ENCODE assay signal across 25 cellular contexts in genomic region chr1:228303596-228303995, GRCh38.
DNase-seq lines count a peak whose midpoint lies in the region; ATAC-seq and TF ChIP-seq lines count a peak whose summit lies in the region.
"Had no signal": no experiment of that assay in that cellular context is flagged by ENCODE, and none has a peak within 500 bp of the region (broad histone marks: within the 10 kb centered on the region; RNA-seq: fewer than 3 reads in every experiment).

No MANE protein-coding gene starts in this region.

- intact Hi-C loops in Right ventricle myocardium inferior (cut with DNase I) (no loop called here), gastrocnemius medialis (cut with DNase I; ENCODE audit: low total_unique reads) (no loop called here)

- H3K27ac ChIP-seq in right atrium auricular region: no peak overlapping the region
- H3K27ac ChIP-seq in gastrocnemius medialis: peak overlapping the region in 3 of 4 donors; percentile 50 to 70 (median 51)
- H3K27ac ChIP-seq in endodermal cell (ENCODE audit: low read depth, low read length): no peak overlapping the region
- H3K27ac ChIP-seq: BLaER1, PC-9 had no signal

- H3K9me3 Mint-ChIP-seq in glutamatergic neuron (ENCODE audit: unreplicated experiment): peaks cover 17% of the 10 kb centered on the region
- H3K9me3 Mint-ChIP-seq in endodermal cell: peaks cover 60% of the 10 kb centered on the region

- H3K27ac Mint-ChIP-seq in glutamatergic neuron (ENCODE audit: unreplicated experiment): no peak overlapping the region
- no peak overlapping the region for H3K27ac Mint-ChIP-seq in endodermal cell
- H3K27ac Mint-ChIP-seq: CD4-positive, CD25-positive, alpha-beta regulatory T cell; HFFc6 had no signal

- H3K27me3 ChIP-seq in right atrium auricular region: no peaks in the 10 kb centered on the region
- H3K27me3 ChIP-seq in BE2C: no peaks in the 10 kb centered on the region; the same call in 1 of the 2 replicates
- no peaks in the 10 kb centered on the region for H3K27me3 ChIP-seq in gastrocnemius medialis
- H3K27me3 ChIP-seq in endodermal cell (ENCODE audit: control insufficient read depth, insufficient read depth, low read length, poor library complexity, severe bottlenecking): no peaks in the 10 kb centered on the region
- H3K27me3 ChIP-seq: BLaER1, MG63 had no signal

- no peaks in the 10 kb centered on the region for H3K4me1 ChIP-seq in right atrium auricular region
- no peaks in the 10 kb centered on the region for H3K4me1 ChIP-seq in BE2C
- H3K4me1 ChIP-seq in gastrocnemius medialis: no peaks in the 10 kb centered on the region
- H3K4me1 ChIP-seq in endodermal cell (ENCODE audit: control insufficient read depth, insufficient read depth, low read length): no peaks in the 10 kb centered on the region
- H3K4me1 ChIP-seq: HAP-1 had no signal

- TF ChIP-seq POLR2A in gastrocnemius medialis (IDR thresholded peaks at IDR 0.05): no peak

- peaks cover 0 to 15% of the 10 kb centered on the region in 2 donors for H3K9me3 ChIP-seq in right atrium auricular region
- peaks cover 7% of the 10 kb centered on the region for H3K9me3 ChIP-seq in BE2C
- no peaks in the 10 kb centered on the region for H3K9me3 ChIP-seq in gastrocnemius medialis
- peaks cover 48% of the 10 kb centered on the region for H3K9me3 ChIP-seq in endodermal cell (ENCODE audit: control insufficient read depth, low read length)

- H3K4me1 Mint-ChIP-seq in glutamatergic neuron (ENCODE audit: low read depth, unreplicated experiment): no peaks in the 10 kb centered on the region
- no peaks in the 10 kb centered on the region for H3K4me1 Mint-ChIP-seq in endodermal cell

- DNase-seq in Right ventricle myocardium inferior (ENCODE audit: missing footprints): peak; percentile 13
- DNase-seq in right atrium auricular region (ENCODE audit: low spot score): no peak
- DNase-seq in BE2C: peak; percentile 6
- no peak for DNase-seq in glutamatergic neuron
- no peak for DNase-seq in gastrocnemius medialis
- no peak for DNase-seq in endodermal cell
- DNase-seq in D341Med (ENCODE audit: low spot score): no peak
- DNase-seq in DMS 273 treated with DMSO at 0.1 percent for 48 hours (lab: John Stamatoyannopoulos, UW): no peak
- DNase-seq: CD4-positive, CD25-positive, alpha-beta regulatory T cell; DMS53; GOT3; HFFc6; IMR-90; KG1; MG63; NCI-H1105 treated with DMSO at 0.1 percent for 48 hours; NCI-H146; NCI-H2029; NCI-H446; NCI-H524 treated with DMSO at 0.1 percent for 48 hours; NCI-H774; PC-9; SHP77 treated with DMSO at 0.1 percent for 48 hours had no signal

- H3K36me3 Mint-ChIP-seq in glutamatergic neuron (ENCODE audit: unreplicated experiment) (peaks cover 50% of the 10 kb centered on the region), endodermal cell (ENCODE audit: low read depth) (peaks cover 70% of the 10 kb centered on the region)

- H3K4me3 ChIP-seq in right atrium auricular region (no peak overlapping the region), BE2C (ENCODE audit: low read depth, low read length) (no peak overlapping the region), gastrocnemius medialis (no peak overlapping the region), endodermal cell (ENCODE audit: low read length) (no peak overlapping the region)
- H3K4me3 ChIP-seq: BLaER1, HAP-1, MG63, PC-9 had no signal

- no peak for ATAC-seq in Right ventricle myocardium inferior
- ATAC-seq in gastrocnemius medialis: no peak

- H3K9ac ChIP-seq in endodermal cell (ENCODE audit: extremely low read depth, low read length, poor library complexity, severe bottlenecking): no peak overlapping the region
- H3K9ac ChIP-seq: BLaER1 had no signal

- no peak for TF ChIP-seq CTCF in right atrium auricular region (IDR thresholded peaks at IDR 0.05)
- no peak for TF ChIP-seq CTCF in BE2C (IDR thresholded peaks at IDR 0.05; ENCODE audit: low read depth, low read length)
- no peak for TF ChIP-seq CTCF in glutamatergic neuron (IDR thresholded peaks at IDR 0.05; ENCODE audit: partially characterized antibody, unreplicated experiment)
- no peak for TF ChIP-seq CTCF in gastrocnemius medialis (IDR thresholded peaks at IDR 0.05 in 4 of 5, conservative IDR thresholded peaks at IDR 0.05 in 1 of 5)
- no peak for TF ChIP-seq CTCF in endodermal cell (conservative IDR thresholded peaks at IDR 0.05)

- H3K27me3 Mint-ChIP-seq in glutamatergic neuron (ENCODE audit: unreplicated experiment): peaks cover 7% of the 10 kb centered on the region
- H3K27me3 Mint-ChIP-seq in endodermal cell (ENCODE audit: insufficient read depth): no peaks in the 10 kb centered on the region
- H3K27me3 Mint-ChIP-seq: CD4-positive, CD25-positive, alpha-beta regulatory T cell had no signal

- peak overlapping the region; percentile 34 for H3K4me3 Mint-ChIP-seq in glutamatergic neuron (ENCODE audit: unreplicated experiment)
- H3K4me3 Mint-ChIP-seq in endodermal cell: no peak overlapping the region
- H3K4me3 Mint-ChIP-seq: CD4-positive, CD25-positive, alpha-beta regulatory T cell; HFFc6 had no signal

- in situ Hi-C loops in gastrocnemius medialis (cut with MboI; ENCODE audit: low sequenced_read_pairs in 4 of 4): no loop called here

- WGBS in endodermal cell (ENCODE audit: insufficient coverage in 1 of 2, insufficient read length in 1 of 2), 2 experiments: 93 to 94% methylated on average over 8 to 9 of the region's 9 CpGs

- peaks cover 56% of the 10 kb centered on the region for H3K36me3 ChIP-seq in right atrium auricular region
- H3K36me3 ChIP-seq in BE2C: no peaks in the 10 kb centered on the region
- H3K36me3 ChIP-seq in gastrocnemius medialis: peaks cover 2 to 99% of the 10 kb centered on the region in 2 donors
- peaks cover 46% of the 10 kb centered on the region for H3K36me3 ChIP-seq in endodermal cell (ENCODE audit: control insufficient read depth, insufficient read depth, low read length)
- H3K36me3 ChIP-seq: HAP-1, MG63 had no signal

Comparison
In these comparisons a context has a peak if more than half of its experiments do, and no peak if none do; other contexts are left out.
1. DNase-seq: peak in Right ventricle myocardium inferior (single experiment) and BE2C (single experiment); none in right atrium auricular region (single experiment), glutamatergic neuron (single experiment), gastrocnemius medialis (0 of 2), endodermal cell (single experiment), D341Med (single experiment) and DMS 273 treated with DMSO at 0.1 percent for 48 hours (single experiment).
2. H3K27ac ChIP-seq: peak in gastrocnemius medialis (3 of 4); none in right atrium auricular region (0 of 2) and endodermal cell (single experiment).